In genomic region chr4:142925161-142925560, GRCh38 we compare ENCODE assay signal across 20 cellular contexts.
DNase-seq lines count a peak whose midpoint lies in the region; ATAC-seq, FAIRE-seq and TF ChIP-seq lines count a peak whose summit lies in the region.
"Had no signal": no experiment of that assay in that cellular context is flagged by ENCODE, and none has a peak within 500 bp of the region (broad histone marks: within the 10 kb centered on the region; RNA-seq: fewer than 3 reads in every experiment).

No MANE protein-coding gene starts in this region.

- H3K4me3 Mint-ChIP-seq in astrocyte (ENCODE audit: unreplicated experiment), result no peak overlapping the region
- H3K4me3 Mint-ChIP-seq: CD4-positive, alpha-beta memory T cell; HFFc6 had no signal

- no peaks in the 10 kb centered on the region for H3K9me3 Mint-ChIP-seq in astrocyte (ENCODE audit: unreplicated experiment)
- H3K9me3 Mint-ChIP-seq: CD4-positive, alpha-beta memory T cell; HFFc6 had no signal

- no peaks in the 10 kb centered on the region for H3K27me3 Mint-ChIP-seq in astrocyte (ENCODE audit: low read depth, unreplicated experiment)

- H3K4me1 ChIP-seq in astrocyte (ENCODE audit: insufficient read depth, low read length), result no peaks in the 10 kb centered on the region
- peaks cover 31% of the 10 kb centered on the region for H3K4me1 ChIP-seq in rectal smooth muscle tissue (ENCODE audit: control insufficient read depth, insufficient read depth, low read length)
- no peaks in the 10 kb centered on the region for H3K4me1 ChIP-seq in prostate gland (replicated peaks)
- H3K4me1 ChIP-seq: BLaER1 had no signal

- no peak overlapping the region for H2AFZ ChIP-seq in astrocyte (ENCODE audit: low read depth, low read length)

- no peaks in the 10 kb centered on the region for H3K36me3 ChIP-seq in astrocyte (ENCODE audit: insufficient read depth, low read length)
- no peaks in the 10 kb centered on the region for H3K36me3 ChIP-seq in rectal smooth muscle tissue (ENCODE audit: control insufficient read depth, insufficient read depth, low read length)
- H3K36me3 ChIP-seq in prostate gland, result no peaks in the 10 kb centered on the region
- H3K36me3 ChIP-seq: BLaER1 had no signal

- no peaks in the 10 kb centered on the region for H3K36me3 Mint-ChIP-seq in astrocyte (ENCODE audit: low read depth, unreplicated experiment)
- H3K36me3 Mint-ChIP-seq: CD4-positive, alpha-beta memory T cell had no signal

- H3K27me3 ChIP-seq in astrocyte (ENCODE audit: insufficient read depth, low read length) (no peaks in the 10 kb centered on the region), rectal smooth muscle tissue (ENCODE audit: control insufficient read depth, insufficient read depth, low read length) (no peaks in the 10 kb centered on the region), prostate gland (replicated peaks; ENCODE audit: insufficient read depth) (no peaks in the 10 kb centered on the region)
- H3K27me3 ChIP-seq: BLaER1 had no signal

- no peaks in the 10 kb centered on the region for H4K20me1 ChIP-seq in astrocyte (ENCODE audit: insufficient read depth, low read length)
- H4K20me1 ChIP-seq: BLaER1 had no signal

- H3K9ac ChIP-seq in astrocyte (ENCODE audit: low read length), result no peak overlapping the region
- H3K9ac ChIP-seq in rectal smooth muscle tissue (ENCODE audit: low read length), result no peak overlapping the region
- H3K9ac ChIP-seq: BLaER1 had no signal

- H3K79me2 ChIP-seq in astrocyte (ENCODE audit: insufficient read depth, low read length), result no peaks in the 10 kb centered on the region

- DNase-seq in AG08395 (ENCODE audit: low spot score) (peak; percentile 12), astrocyte (ENCODE audit: low read depth) (peak; percentile 2), fibroblast of peridontal ligament (ENCODE audit: extremely low read depth) (peak; percentile 19), prostate gland (ENCODE audit: low spot score) (no peak), GM19240 (ENCODE audit: insufficient read length, low spot score) (no peak)
- no peak for DNase-seq in activated CD4-positive, alpha-beta T cell treated with anti-CD3 and anti-CD28 coated beads, Interleukin-2, amount 50 U/mL, for 48 hours
- DNase-seq: CD4-positive, alpha-beta memory T cell; DMS153; HFFc6; MV-4-11; NCI-H1694 treated with DMSO at 0.1 percent for 48 hours; NCI-H774; OCI-M1; SHP77 had no signal

- H3K9me3 ChIP-seq in astrocyte (ENCODE audit: insufficient read depth, low read depth, low read length), result no peaks in the 10 kb centered on the region
- H3K9me3 ChIP-seq in prostate gland, result no peaks in the 10 kb centered on the region
- H3K9me3 ChIP-seq: BLaER1 had no signal

- FAIRE-seq in astrocyte (lab: Jason Lieb, UNC), result no peak
- FAIRE-seq: GM12878, H54, K562 had no signal

- 52% methylated on average over 1 of the region's 1 CpG for WGBS in prostate gland

- H3K4me2 ChIP-seq in astrocyte (ENCODE audit: low read length), result no peak overlapping the region
- H3K4me2 ChIP-seq: BLaER1 had no signal

- intact Hi-C loops in prostate gland (cut with DNase I), result loop anchor here (2.0 kb wide), 1 partner anchor 34 kb away; no protein-coding TSS in a partner anchor

- H3K4me3 ChIP-seq in astrocyte (ENCODE audit: insufficient read depth, low read depth, low read length) (no peak overlapping the region), rectal smooth muscle tissue (ENCODE audit: low read length) (no peak overlapping the region), prostate gland (no peak overlapping the region)
- H3K4me3 ChIP-seq: BLaER1, GM12878, K562 had no signal

- no peak overlapping the region for H3K27ac ChIP-seq in astrocyte (ENCODE audit: low read depth, low read length)
- H3K27ac ChIP-seq in rectal smooth muscle tissue (ENCODE audit: low read depth, low read length), result peak overlapping the region; percentile 48
- no peak overlapping the region for H3K27ac ChIP-seq in prostate gland
- H3K27ac ChIP-seq: BLaER1 had no signal

- TF ChIP-seq POLR2A in prostate gland (IDR thresholded peaks at IDR 0.05), result no peak

- no peaks in the 10 kb centered on the region for H3K4me1 Mint-ChIP-seq in astrocyte (ENCODE audit: low read depth, unreplicated experiment)
- H3K4me1 Mint-ChIP-seq: CD4-positive, alpha-beta memory T cell had no signal

- TF ChIP-seq CTCF in astrocyte (IDR thresholded peaks at IDR 0.05; ENCODE audit: insufficient read depth, low read depth, low read length) (no peak), prostate gland (IDR thresholded peaks at IDR 0.05) (no peak)

- H3K27ac Mint-ChIP-seq in astrocyte (ENCODE audit: unreplicated experiment), result no peak overlapping the region
- H3K27ac Mint-ChIP-seq: CD4-positive, alpha-beta memory T cell; HFFc6 had no signal

- ATAC-seq in GM19452 (IDR thresholded peaks at IDR 0.05; ENCODE audit: unreplicated experiment), result no peak
- ATAC-seq: GM12878, K562 had no signal

Comparison
In these comparisons a context has a peak if more than half of its experiments do, and no peak if none do; other contexts are left out.
1. DNase-seq: peak in AG08395 (single experiment), astrocyte (single experiment) and fibroblast of peridontal ligament (single experiment); none in prostate gland (single experiment), activated CD4-positive, alpha-beta T cell treated with anti-CD3 and anti-CD28 coated beads, Interleukin-2, amount 50 U/mL, for 48 hours (0 of 2) and GM19240 (single experiment).